Comparison of ENCODE assay signal across 20 cellular contexts in genomic region chr10:102007802-102008201, GRCh38.
"Had no signal": no experiment of that assay in that cellular context is flagged by ENCODE, and none has a peak within 500 bp of the region (broad histone marks: within the 10 kb centered on the region; RNA-seq: fewer than 3 reads in every experiment).

No MANE protein-coding gene starts in this region.

- ATAC-seq: activated naive CD4-positive, alpha-beta T cell treated with anti-CD3 and anti-CD28 coated beads, Interleukin-2, amount 50 U/mL, for 72 hours; gastroesophageal sphincter had no signal

- H3K4me1 Mint-ChIP-seq: activated CD4-positive, alpha-beta T cell treated with anti-CD3 and anti-CD28 coated beads, Interleukin-2, amount 10 ng/mL, durations not matched to agents 7 days and 5 days; central memory CD8-positive, alpha-beta T cell had no signal

- H3K4me1 ChIP-seq: right atrium auricular region had no signal

- H3K9me3 ChIP-seq: gastroesophageal sphincter, right atrium auricular region, thyroid gland had no signal

- H3K27me3 Mint-ChIP-seq: activated CD4-positive, alpha-beta T cell treated with anti-CD3 and anti-CD28 coated beads, Interleukin-2, amount 10 ng/mL, durations not matched to agents 7 days and 5 days; brain; central memory CD8-positive, alpha-beta T cell had no signal

- H3K36me3 Mint-ChIP-seq: activated naive CD4-positive, alpha-beta T cell treated with anti-CD3 and anti-CD28 coated beads, Interleukin-2, amount 50 U/mL, for 72 hours had no signal

- FAIRE-seq: urothelium cell line had no signal

- H3K27ac ChIP-seq: gastroesophageal sphincter, parathyroid adenoma, right atrium auricular region, skin epidermis, thyroid gland had no signal

- H3K4me3 ChIP-seq: gastroesophageal sphincter, right atrium auricular region, skin epidermis, thyroid gland had no signal

- DNase-seq: activated CD4-positive, alpha-beta T cell treated with anti-CD3 and anti-CD28 coated beads, Interleukin-2, amount 10 ng/mL, durations not matched to agents 7 days and 5 days; activated CD4-positive, CD25-positive, alpha-beta regulatory T cell; activated T-cell treated with anti-CD3 and anti-CD28 coated beads for 4 hours; amygdala; cortex of kidney; effector memory CD4-positive, alpha-beta T cell; hippocampal formation; kidney glomerular epithelial cell; midbrain; stimulated activated CD4-positive, alpha-beta T cell treated with anti-CD3 and anti-CD28 coated beads, Interleukin-4, amount 100 ng/mL, for 4 hours; thyroid gland had no signal

- H3K27ac Mint-ChIP-seq: activated CD4-positive, alpha-beta T cell treated with anti-CD3 and anti-CD28 coated beads, Interleukin-2, amount 10 ng/mL, durations not matched to agents 7 days and 5 days; activated naive CD4-positive, alpha-beta T cell treated with anti-CD3 and anti-CD28 coated beads, Interleukin-2, amount 50 U/mL, for 72 hours; activated T-helper 2 cell treated with anti-CD3 and anti-CD28 coated beads, Interferon-gamma antibody, Interleukin-2, Interleukin-4, amounts not matched to agents 10 μg/mL and 5 μg/mL and 100 μg/mL, durations not matched to agents 14 hours and 24 hours and 36 hours had no signal

- H3K4me3 Mint-ChIP-seq: activated CD4-positive, alpha-beta T cell treated with anti-CD3 and anti-CD28 coated beads, Interleukin-2, amount 10 ng/mL, durations not matched to agents 7 days and 5 days; brain; central memory CD8-positive, alpha-beta T cell had no signal

- H3K9me3 Mint-ChIP-seq: activated CD4-positive, alpha-beta T cell treated with anti-CD3 and anti-CD28 coated beads, Interleukin-2, amount 10 ng/mL, durations not matched to agents 7 days and 5 days; activated naive CD4-positive, alpha-beta T cell treated with anti-CD3 and anti-CD28 coated beads, Interleukin-2, amount 50 U/mL, for 72 hours; activated T-helper 2 cell treated with anti-CD3 and anti-CD28 coated beads, Interferon-gamma antibody, Interleukin-2, Interleukin-4, amounts not matched to agents 10 μg/mL and 5 μg/mL and 100 μg/mL, durations not matched to agents 14 hours and 24 hours and 36 hours; brain; central memory CD8-positive, alpha-beta T cell had no signal

- H3K27me3 ChIP-seq: gastroesophageal sphincter, right atrium auricular region, thyroid gland had no signal
